Comparison of ENCODE assay signal across 1 cellular context in genomic region chr10:69742356-69742695, GRCh38.
TF ChIP-seq lines count a peak whose summit lies in the region.

No MANE protein-coding gene starts in this region.

TF ChIP-seq in IMR-90, 13 proteins besides CTCF, POLR2A, EP300 and RAD21:
- no peak for TF ChIP-seq CEBPB (IDR thresholded peaks at IDR 0.05; ENCODE audit: low read depth, low read length)
- TF ChIP-seq ELK1 (IDR thresholded peaks at IDR 0.05; ENCODE audit: borderline replicate concordance, low read depth, low read length): no peak
- TF ChIP-seq, protein P1, sequence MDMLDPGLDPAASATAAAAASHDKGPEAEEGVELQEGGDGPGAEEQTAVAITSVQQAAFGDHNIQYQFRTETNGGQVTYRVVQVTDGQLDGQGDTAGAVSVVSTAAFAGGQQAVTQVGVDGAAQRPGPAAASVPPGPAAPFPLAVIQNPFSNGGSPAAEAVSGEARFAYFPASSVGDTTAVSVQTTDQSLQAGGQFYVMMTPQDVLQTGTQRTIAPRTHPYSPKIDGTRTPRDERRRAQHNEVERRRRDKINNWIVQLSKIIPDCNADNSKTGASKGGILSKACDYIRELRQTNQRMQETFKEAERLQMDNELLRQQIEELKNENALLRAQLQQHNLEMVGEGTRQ (IDR thresholded peaks at IDR 0.05; ENCODE audit: low read depth, low read length): no peak
- TF ChIP-seq MAFK (IDR thresholded peaks at IDR 0.05; ENCODE audit: low read depth, low read length): no peak
- no peak for TF ChIP-seq RCOR1 (IDR thresholded peaks at IDR 0.05; ENCODE audit: insufficient replicate concordance, low read length)
- TF ChIP-seq MAZ (IDR thresholded peaks at IDR 0.05; ENCODE audit: borderline replicate concordance, low read depth, low read length): no peak
- TF ChIP-seq FOS (IDR thresholded peaks at IDR 0.05; ENCODE audit: low read depth, low read length): no peak
- TF ChIP-seq NFE2L2 (IDR thresholded peaks at IDR 0.05; ENCODE audit: low read depth, low read length): no peak
- no peak for TF ChIP-seq RFX5 (IDR thresholded peaks at IDR 0.05; ENCODE audit: low read depth, low read length)
- no peak for TF ChIP-seq MXI1 (IDR thresholded peaks at IDR 0.05; ENCODE audit: borderline replicate concordance, low read depth, low read length)
- TF ChIP-seq SMC3 (IDR thresholded peaks at IDR 0.05; ENCODE audit: low read depth, low read length): no peak
- TF ChIP-seq CHD1 (IDR thresholded peaks at IDR 0.05; ENCODE audit: low read depth, low read length): no peak
- no peak for TF ChIP-seq BHLHE40 (IDR thresholded peaks at IDR 0.05; ENCODE audit: low read depth, low read length)
TF ChIP-seq in IMR-90: peak in this region for 0.
